In the genomic region with DNA sequence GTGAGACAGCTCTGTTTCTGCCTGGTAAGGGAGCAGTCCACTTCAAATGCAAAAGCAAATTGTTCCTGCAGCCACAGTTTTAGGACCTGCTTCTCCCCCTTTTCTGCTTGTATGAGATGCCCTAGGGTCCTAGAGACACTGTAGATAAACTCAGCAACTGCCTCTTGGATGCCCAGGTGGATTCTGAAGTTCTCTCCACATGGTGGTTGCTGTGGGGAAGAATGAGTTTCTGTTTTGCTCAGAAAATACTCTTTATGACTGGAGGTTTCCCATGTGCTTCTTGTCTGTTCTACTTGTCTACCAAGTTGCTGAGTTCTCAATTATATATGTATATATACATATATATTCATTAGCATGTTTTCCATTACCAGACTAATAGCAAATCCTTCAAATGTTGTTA, we compare ENCODE assay signal across 10 cellular contexts. TPM values are rescaled to one million over a fixed set of nuclear protein-coding genes. Genes with fewer than 3 reads are reported as not detected.
DNase-seq lines count a peak whose midpoint lies in the region; ATAC-seq and TF ChIP-seq lines count a peak whose summit lies in the region.
"Had no signal": no experiment of that assay in that cellular context is flagged by ENCODE, and none has a peak within 500 bp of the region (broad histone marks: within the 10 kb centered on the region; RNA-seq: fewer than 3 reads in every experiment).

No MANE protein-coding gene starts in this region.

- H3K9me3 ChIP-seq in BE2C = no peaks in the 10 kb centered on the region

- peaks cover 12% of the 10 kb centered on the region for H3K9me3 Mint-ChIP-seq in activated naive CD8-positive, alpha-beta T cell treated with anti-CD3 and anti-CD28 coated beads for 36 hours

- H3K27ac Mint-ChIP-seq in activated naive CD8-positive, alpha-beta T cell treated with anti-CD3 and anti-CD28 coated beads for 36 hours = peak overlapping the region; percentile 55

- no peaks in the 10 kb centered on the region for H3K36me3 ChIP-seq in BE2C

- H3K36me3 Mint-ChIP-seq in activated naive CD8-positive, alpha-beta T cell treated with anti-CD3 and anti-CD28 coated beads for 36 hours = peaks cover 18% of the 10 kb centered on the region

- no peaks in the 10 kb centered on the region for H3K27me3 ChIP-seq in BE2C

- TF ChIP-seq CTCF in BE2C (IDR thresholded peaks at IDR 0.05; ENCODE audit: low read depth, low read length) = no peak

- ATAC-seq in GM18873 (IDR thresholded peaks at IDR 0.05; ENCODE audit: low FRiP score, unreplicated experiment) (peak; percentile 97), GM21423 (IDR thresholded peaks at IDR 0.05; ENCODE audit: unreplicated experiment) (peak; percentile 94), HG03095 (IDR thresholded peaks at IDR 0.05; ENCODE audit: unreplicated experiment) (peak; percentile 96)

- no peaks in the 10 kb centered on the region for H3K27me3 Mint-ChIP-seq in activated naive CD8-positive, alpha-beta T cell treated with anti-CD3 and anti-CD28 coated beads for 36 hours

- peak; percentile 39 for DNase-seq in activated naive CD8-positive, alpha-beta T cell treated with anti-CD3 and anti-CD28 coated beads for 36 hours
- no peak for DNase-seq in iPS-NIHi11 (ENCODE audit: low spot score)
- no peak for DNase-seq in BE2C
- DNase-seq in T-helper 9 cell = no peak
- DNase-seq: naive B cell, NCI-H1092 treated with DMSO at 0.1 percent for 48 hours, OCI-M1 had no signal

- H3K4me3 Mint-ChIP-seq in activated naive CD8-positive, alpha-beta T cell treated with anti-CD3 and anti-CD28 coated beads for 36 hours = no peak overlapping the region
- H3K4me3 Mint-ChIP-seq: naive B cell had no signal

- no peak overlapping the region for H3K4me3 ChIP-seq in BE2C (ENCODE audit: low read depth, low read length)

- no peaks in the 10 kb centered on the region for H3K4me1 ChIP-seq in BE2C

- peaks cover 28% of the 10 kb centered on the region for H3K4me1 Mint-ChIP-seq in activated naive CD8-positive, alpha-beta T cell treated with anti-CD3 and anti-CD28 coated beads for 36 hours

RNA-seq across cellular contexts. Expression of a gene that starts 5.6 kb away (rescaled TPM):
- total RNA-seq in activated naive CD8-positive, alpha-beta T cell treated with anti-CD3 and anti-CD28 coated beads for 36 hours = 1 to 10 TPM in 1 of 2 experiments, under 1 TPM in 1; 0.82 to 1.3 TPM
- polyA plus RNA-seq in BE2C (2012; ENCODE audit: insufficient read depth, insufficient read length, low read depth) = not detected

RNA-seq across cellular contexts. Expression of a gene that starts 50.9 kb away (rescaled TPM):
- 10 to 100 TPM; 12.9 to 16.4 TPM for total RNA-seq in activated naive CD8-positive, alpha-beta T cell treated with anti-CD3 and anti-CD28 coated beads for 36 hours
- not detected for polyA plus RNA-seq in BE2C (2012; ENCODE audit: insufficient read depth, insufficient read length, low read depth)
